Comparison of ENCODE assay signal across 1 cellular context in the genomic region with DNA sequence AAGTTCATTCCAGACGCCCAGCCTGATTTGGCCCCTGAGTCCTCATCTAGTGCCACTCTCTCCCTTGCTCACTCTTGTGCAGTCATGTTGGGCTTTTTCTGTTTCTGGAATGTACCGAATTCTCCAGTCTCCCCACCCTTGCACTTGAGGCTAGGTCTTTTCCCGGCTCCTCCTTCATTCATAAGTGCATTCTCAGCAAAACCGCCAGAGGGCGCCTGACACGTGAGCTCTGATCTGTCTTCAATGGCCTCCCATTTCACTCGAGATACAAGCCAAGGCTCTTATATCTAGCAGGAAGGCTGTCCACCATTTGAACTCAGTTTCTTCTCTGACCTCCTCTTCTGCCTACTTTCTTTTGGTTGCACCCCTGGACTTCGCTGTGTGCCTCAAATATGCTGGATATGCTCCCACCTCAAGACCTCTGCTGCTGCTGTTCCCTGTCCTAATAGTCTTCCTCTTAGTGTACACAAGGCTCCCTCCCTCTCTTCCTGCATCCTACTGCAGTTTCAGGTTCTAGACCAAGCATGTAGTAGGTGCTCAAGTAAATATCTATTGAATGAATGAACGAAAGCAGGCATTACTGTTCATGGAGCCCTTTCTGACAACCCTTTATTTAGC.
A peak's percentile ranks its signal among the peaks of the same experiment; 100 is the strongest.
TF ChIP-seq lines count a peak whose summit lies in the region.

No MANE protein-coding gene starts in this region.

TF ChIP-seq in IMR-90, 13 proteins besides CTCF, POLR2A, EP300 and RAD21 (continued from another document):
- TF ChIP-seq, protein P1, sequence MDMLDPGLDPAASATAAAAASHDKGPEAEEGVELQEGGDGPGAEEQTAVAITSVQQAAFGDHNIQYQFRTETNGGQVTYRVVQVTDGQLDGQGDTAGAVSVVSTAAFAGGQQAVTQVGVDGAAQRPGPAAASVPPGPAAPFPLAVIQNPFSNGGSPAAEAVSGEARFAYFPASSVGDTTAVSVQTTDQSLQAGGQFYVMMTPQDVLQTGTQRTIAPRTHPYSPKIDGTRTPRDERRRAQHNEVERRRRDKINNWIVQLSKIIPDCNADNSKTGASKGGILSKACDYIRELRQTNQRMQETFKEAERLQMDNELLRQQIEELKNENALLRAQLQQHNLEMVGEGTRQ (IDR thresholded peaks at IDR 0.05; ENCODE audit: low read depth, low read length) = peak; percentile 43; the same call in 1 of the 2 replicates
- TF ChIP-seq BHLHE40 (IDR thresholded peaks at IDR 0.05; ENCODE audit: low read depth, low read length) = peak; percentile 93
- peak; percentile 89 for TF ChIP-seq MAFK (IDR thresholded peaks at IDR 0.05; ENCODE audit: low read depth, low read length)
- TF ChIP-seq FOS (IDR thresholded peaks at IDR 0.05; ENCODE audit: low read depth, low read length) = no peak
- TF ChIP-seq NFE2L2 (IDR thresholded peaks at IDR 0.05; ENCODE audit: low read depth, low read length) = no peak
- peak; percentile 67 for TF ChIP-seq SMC3 (IDR thresholded peaks at IDR 0.05; ENCODE audit: low read depth, low read length)
- TF ChIP-seq, protein P2, sequence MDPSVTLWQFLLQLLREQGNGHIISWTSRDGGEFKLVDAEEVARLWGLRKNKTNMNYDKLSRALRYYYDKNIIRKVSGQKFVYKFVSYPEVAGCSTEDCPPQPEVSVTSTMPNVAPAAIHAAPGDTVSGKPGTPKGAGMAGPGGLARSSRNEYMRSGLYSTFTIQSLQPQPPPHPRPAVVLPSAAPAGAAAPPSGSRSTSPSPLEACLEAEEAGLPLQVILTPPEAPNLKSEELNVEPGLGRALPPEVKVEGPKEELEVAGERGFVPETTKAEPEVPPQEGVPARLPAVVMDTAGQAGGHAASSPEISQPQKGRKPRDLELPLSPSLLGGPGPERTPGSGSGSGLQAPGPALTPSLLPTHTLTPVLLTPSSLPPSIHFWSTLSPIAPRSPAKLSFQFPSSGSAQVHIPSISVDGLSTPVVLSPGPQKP (IDR thresholded peaks at IDR 0.05; ENCODE audit: borderline replicate concordance, low read depth, low read length) = no peak
- TF ChIP-seq MXI1 (IDR thresholded peaks at IDR 0.05; ENCODE audit: borderline replicate concordance, low read depth, low read length) = no peak
- TF ChIP-seq CEBPB (IDR thresholded peaks at IDR 0.05; ENCODE audit: low read depth, low read length) = no peak
- TF ChIP-seq RCOR1 (IDR thresholded peaks at IDR 0.05; ENCODE audit: insufficient replicate concordance, low read length) = no peak
